Comparison of ENCODE assay signal across 10 cellular contexts in genomic region chr6:141309295-141309694, GRCh38.
DNase-seq lines count a peak whose midpoint lies in the region; ATAC-seq and TF ChIP-seq lines count a peak whose summit lies in the region.
"Had no signal": no experiment of that assay in that cellular context is flagged by ENCODE, and none has a peak within 500 bp of the region (broad histone marks: within the 10 kb centered on the region; RNA-seq: fewer than 3 reads in every experiment).

No MANE protein-coding gene starts in this region.

- H3K79me1 ChIP-seq in mesendoderm (ENCODE audit: low read length): no peaks in the 10 kb centered on the region

- ATAC-seq in HG02610 (IDR thresholded peaks at IDR 0.05; ENCODE audit: unreplicated experiment): peak; percentile 61

- CTCF ChIA-PET in PC-9 (lab: Charles Lee): no interaction called here

- H3K9me3 ChIP-seq in PC-9 (ENCODE audit: insufficient read depth, low read depth): no peaks in the 10 kb centered on the region
- H3K9me3 ChIP-seq: BE2C had no signal

- no peaks in the 10 kb centered on the region for H3K27me3 Mint-ChIP-seq in progenitor cell of endocrine pancreas
- H3K27me3 Mint-ChIP-seq: activated CD4-positive, alpha-beta memory T cell treated with anti-CD3 and anti-CD28 coated beads, Interleukin-2, amount 10 ng/mL, durations not matched to agents 7 days and 5 days had no signal

- H3K56ac ChIP-seq in mesendoderm (ENCODE audit: low read length): no peak overlapping the region

- no peaks in the 10 kb centered on the region for H3F3A ChIP-seq in PC-9 (ENCODE audit: insufficient read depth, low read depth)

- peaks cover 3% of the 10 kb centered on the region; the same call in 1 of the 2 replicates for H3K9me2 ChIP-seq in PC-9 (ENCODE audit: insufficient read depth)

- H2AK5ac ChIP-seq in mesendoderm (ENCODE audit: low read length): no peak overlapping the region

- H3K4me1 Mint-ChIP-seq in progenitor cell of endocrine pancreas (ENCODE audit: low read depth): no peaks in the 10 kb centered on the region
- H3K4me1 Mint-ChIP-seq: activated CD4-positive, alpha-beta memory T cell treated with anti-CD3 and anti-CD28 coated beads, Interleukin-2, amount 10 ng/mL, durations not matched to agents 7 days and 5 days had no signal

- no peaks in the 10 kb centered on the region for H3K36me3 ChIP-seq in PC-9 (ENCODE audit: low read depth)
- no peaks in the 10 kb centered on the region for H3K36me3 ChIP-seq in mesendoderm (ENCODE audit: control insufficient read depth, insufficient read depth, low read length)
- H3K36me3 ChIP-seq: BE2C had no signal

- H3K4me1 ChIP-seq in PC-9 (replicated peaks; ENCODE audit: insufficient read depth) (no peaks in the 10 kb centered on the region), mesendoderm (ENCODE audit: control insufficient read depth, low read depth, low read length) (no peaks in the 10 kb centered on the region)
- H3K4me1 ChIP-seq: BE2C had no signal

- H3K4me3 ChIP-seq in PC-9 (no peak overlapping the region), mesendoderm (ENCODE audit: low read length) (no peak overlapping the region)

- H4K8ac ChIP-seq in mesendoderm (ENCODE audit: low read depth, low read length): no peak overlapping the region

- no peak overlapping the region for H2BK120ac ChIP-seq in mesendoderm (ENCODE audit: low read depth, low read length)

- H2BK15ac ChIP-seq in mesendoderm (replicated peaks; ENCODE audit: low read depth): no peak overlapping the region

- peaks cover 7% of the 10 kb centered on the region for H3K9me3 Mint-ChIP-seq in progenitor cell of endocrine pancreas (ENCODE audit: low read depth)
- H3K9me3 Mint-ChIP-seq: activated CD4-positive, alpha-beta memory T cell treated with anti-CD3 and anti-CD28 coated beads, Interleukin-2, amount 10 ng/mL, durations not matched to agents 7 days and 5 days had no signal

- H3K79me2 ChIP-seq in PC-9 (ENCODE audit: low read depth): no peaks in the 10 kb centered on the region
- no peaks in the 10 kb centered on the region for H3K79me2 ChIP-seq in mesendoderm (ENCODE audit: control insufficient read depth, insufficient read depth, low read length)

- H3K9ac ChIP-seq in mesendoderm (ENCODE audit: low read length): no peak overlapping the region

- H3K27me3 ChIP-seq in PC-9 (ENCODE audit: insufficient read depth, low read depth) (no peaks in the 10 kb centered on the region), mesendoderm (ENCODE audit: insufficient read depth, low read length, poor library complexity) (no peaks in the 10 kb centered on the region)
- H3K27me3 ChIP-seq: BE2C had no signal

- no peak for TF ChIP-seq CTCF in PC-9 (conservative IDR thresholded peaks at IDR 0.05)
- no peak for TF ChIP-seq CTCF in progenitor cell of endocrine pancreas (IDR thresholded peaks at IDR 0.05; ENCODE audit: unreplicated experiment)

- 0 out of 2 replicates have a peak overlapping the region, but pooled peaks have one; percentile 21 for H2AFZ ChIP-seq in PC-9

- no peaks in the 10 kb centered on the region for H3K36me3 Mint-ChIP-seq in progenitor cell of endocrine pancreas (ENCODE audit: insufficient read depth)

- H3K18ac ChIP-seq in mesendoderm (ENCODE audit: low read length): no peak overlapping the region

- no peak overlapping the region for H3K4me3 Mint-ChIP-seq in progenitor cell of endocrine pancreas (ENCODE audit: low read depth)
- H3K4me3 Mint-ChIP-seq: activated CD4-positive, alpha-beta memory T cell treated with anti-CD3 and anti-CD28 coated beads, Interleukin-2, amount 10 ng/mL, durations not matched to agents 7 days and 5 days had no signal

- H4K5ac ChIP-seq in mesendoderm (ENCODE audit: low read length): no peak overlapping the region

- peak; percentile 18 for DNase-seq in activated CD8-positive, alpha-beta memory T cell treated with anti-CD3 and anti-CD28 coated beads, Interleukin-2, amount 50 U/mL, for 4 hours
- DNase-seq in activated CD8-positive, alpha-beta memory T cell treated with anti-CD3 and anti-CD28 coated beads for 24 hours: no peak
- DNase-seq in PC-9 (no peak), mesendoderm (peak; percentile 62), SW480 (ENCODE audit: low spot score) (no peak), progenitor cell of endocrine pancreas (ENCODE audit: low spot score, unreplicated experiment) (no peak)
- no peak for DNase-seq in effector CD4-positive, alpha-beta T cell
- DNase-seq: activated CD4-positive, alpha-beta memory T cell treated with anti-CD3 and anti-CD28 coated beads, Interleukin-2, amount 10 ng/mL, durations not matched to agents 7 days and 5 days; BE2C had no signal

- intact Hi-C loops in PC-9 (cut with micrococcal nuclease; ENCODE audit: unreplicated experiment): no loop called here

- H3K27ac ChIP-seq in PC-9: no peak overlapping the region
- H3K27ac ChIP-seq in mesendoderm (ENCODE audit: low read depth, low read length): no peak overlapping the region

- POLR2A ChIA-PET in PC-9 (lab: Charles Lee; ENCODE audit: unreplicated experiment): no interaction called here

- H3K4me2 ChIP-seq in PC-9: no peak overlapping the region
- H3K4me2 ChIP-seq in mesendoderm (ENCODE audit: low read length): no peak overlapping the region

- H4K20me1 ChIP-seq in PC-9 (ENCODE audit: insufficient read depth): no peaks in the 10 kb centered on the region

- H3K4ac ChIP-seq in mesendoderm (ENCODE audit: low read depth, low read length): no peak overlapping the region

- H2BK5ac ChIP-seq in mesendoderm (ENCODE audit: low read length): no peak overlapping the region

- no TSS peak for BruUV-seq in PC-9 (replicated peaks; lab: Mats Ljungman, UMichigan)

- no peak overlapping the region for H3K27ac Mint-ChIP-seq in progenitor cell of endocrine pancreas
- H3K27ac Mint-ChIP-seq: activated CD4-positive, alpha-beta memory T cell treated with anti-CD3 and anti-CD28 coated beads, Interleukin-2, amount 10 ng/mL, durations not matched to agents 7 days and 5 days had no signal

- H3K23ac ChIP-seq in mesendoderm (ENCODE audit: low read length): no peak overlapping the region

Comparison
In these comparisons a context has a peak if more than half of its experiments do, and no peak if none do; other contexts are left out.
1. DNase-seq: peak in activated CD8-positive, alpha-beta memory T cell treated with anti-CD3 and anti-CD28 coated beads, Interleukin-2, amount 50 U/mL, for 4 hours (single experiment) and mesendoderm (single experiment); none in activated CD8-positive, alpha-beta memory T cell treated with anti-CD3 and anti-CD28 coated beads for 24 hours (single experiment), PC-9 (0 of 2), SW480 (single experiment), progenitor cell of endocrine pancreas (single experiment) and effector CD4-positive, alpha-beta T cell (single experiment).